In the genomic region with DNA sequence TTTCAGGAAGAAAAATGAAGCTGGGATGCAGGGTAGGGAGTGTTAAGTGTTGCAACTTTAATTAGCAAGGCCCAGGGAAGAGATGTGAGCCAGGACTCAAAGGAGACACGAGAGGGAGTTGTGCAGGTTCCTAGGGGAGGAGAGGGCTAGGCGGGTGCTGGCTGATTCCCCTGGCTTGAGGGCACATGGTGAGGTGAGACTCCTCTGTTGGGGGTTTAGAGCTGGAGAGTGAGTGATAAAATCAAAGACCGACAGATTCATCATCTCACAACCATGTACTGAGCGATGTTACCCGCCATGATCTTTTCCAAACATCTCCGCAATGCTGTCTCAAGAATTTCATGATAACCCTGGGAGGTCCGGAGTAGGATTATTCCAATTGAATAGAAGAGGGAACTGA, we compare ENCODE assay signal across 35 cellular contexts.
"Had no signal": no experiment of that assay in that cellular context is flagged by ENCODE, and none has a peak within 500 bp of the region (broad histone marks: within the 10 kb centered on the region; RNA-seq: fewer than 3 reads in every experiment).

No MANE protein-coding gene starts in this region.

- H3K4me1 ChIP-seq: adrenal gland, body of pancreas, esophagus muscularis mucosa, gastroesophageal sphincter had no signal

- ATAC-seq: activated CD4-positive, CD25-positive, alpha-beta regulatory T cell treated with anti-CD3 and anti-CD28 coated beads, Interleukin-2, amount 50 U/mL, for 24 hours; activated CD8-positive, alpha-beta memory T cell treated with anti-CD3 and anti-CD28 coated beads, Interleukin-2, amount 10 ng/mL, durations not matched to agents 7 days and 5 days; activated CD8-positive, alpha-beta T cell treated with anti-CD3 and anti-CD28 coated beads, Interleukin-2, amount 10 ng/mL, durations not matched to agents 7 days and 5 days; activated naive CD8-positive, alpha-beta T cell treated with anti-CD3 and anti-CD28 coated beads, Interleukin-2, amount 50 U/mL, for 24 hours; body of pancreas; effector memory CD8-positive, alpha-beta T cell; gastroesophageal sphincter; T-helper 17 cell had no signal

- H3K36me3 ChIP-seq: adrenal gland, esophagus muscularis mucosa, gastroesophageal sphincter, WERI-Rb-1 had no signal

- H3K27ac Mint-ChIP-seq: activated B cell treated with CpG ODN at 0.5 μM for 24 hours; activated CD4-positive, alpha-beta memory T cell treated with anti-CD3 and anti-CD28 coated beads for 36 hours; activated CD8-positive, alpha-beta memory T cell treated with anti-CD3 and anti-CD28 coated beads, Interleukin-2, amount 10 ng/mL, durations not matched to agents 7 days and 5 days; activated CD8-positive, alpha-beta T cell treated with anti-CD3 and anti-CD28 coated beads, Interleukin-2, amount 10 ng/mL, durations not matched to agents 7 days and 5 days; activated naive CD4-positive, alpha-beta T cell treated with anti-CD3 and anti-CD28 coated beads for 36 hours; activated naive CD4-positive, alpha-beta T cell treated with anti-CD3 and anti-CD28 coated beads, Interleukin-2, amount 50 U/mL, for 24 hours; activated naive CD8-positive, alpha-beta T cell treated with anti-CD3 and anti-CD28 coated beads for 36 hours; activated naive CD8-positive, alpha-beta T cell treated with anti-CD3 and anti-CD28 coated beads, Interleukin-2, amount 50 U/mL, for 24 hours; activated T-helper 1 cell treated with anti-CD3 and anti-CD28 coated beads, Interleukin-12 subunit alpha, Interleukin-12 subunit beta, Interleukin-2, Interleukin-4 antibody, amounts not matched to agents 30 ng/mL and 10 ng/mL and 1 ng/mL, durations not matched to agents 14 hours and 24 hours and 36 hours; activated T-helper 2 cell treated with anti-CD3 and anti-CD28 coated beads, Interferon-gamma antibody, Interleukin-2, Interleukin-4, amounts not matched to agents 10 μg/mL and 5 μg/mL and 100 μg/mL, durations not matched to agents 14 hours and 24 hours and 36 hours; effector memory CD8-positive, alpha-beta T cell; T-helper 17 cell; T-helper 2 cell treated with Interferon-gamma antibody and Interleukin-4, amounts not matched to agents 5 μg/mL and 100 μg/mL, for 36 hours had no signal

- H3K4me1 Mint-ChIP-seq: activated B cell treated with CpG ODN at 0.5 μM for 24 hours; activated CD8-positive, alpha-beta memory T cell treated with anti-CD3 and anti-CD28 coated beads, Interleukin-2, amount 10 ng/mL, durations not matched to agents 7 days and 5 days; activated naive CD4-positive, alpha-beta T cell treated with anti-CD3 and anti-CD28 coated beads, Interleukin-2, amount 50 U/mL, for 24 hours; activated naive CD8-positive, alpha-beta T cell treated with anti-CD3 and anti-CD28 coated beads for 36 hours; activated naive CD8-positive, alpha-beta T cell treated with anti-CD3 and anti-CD28 coated beads, Interleukin-2, amount 50 U/mL, for 24 hours; T-helper 17 cell had no signal

- H3K4me3 ChIP-seq: adrenal gland, body of pancreas, esophagus muscularis mucosa, gastroesophageal sphincter had no signal

- H3K4me3 Mint-ChIP-seq: activated B cell treated with CpG ODN at 0.5 μM for 24 hours; activated CD4-positive, alpha-beta memory T cell treated with anti-CD3 and anti-CD28 coated beads for 36 hours; activated CD8-positive, alpha-beta memory T cell treated with anti-CD3 and anti-CD28 coated beads, Interleukin-2, amount 10 ng/mL, durations not matched to agents 7 days and 5 days; activated CD8-positive, alpha-beta T cell treated with anti-CD3 and anti-CD28 coated beads, Interleukin-2, amount 10 ng/mL, durations not matched to agents 7 days and 5 days; activated naive CD4-positive, alpha-beta T cell treated with anti-CD3 and anti-CD28 coated beads for 36 hours; activated naive CD4-positive, alpha-beta T cell treated with anti-CD3 and anti-CD28 coated beads, Interleukin-2, amount 50 U/mL, for 24 hours; activated naive CD8-positive, alpha-beta T cell treated with anti-CD3 and anti-CD28 coated beads for 36 hours; activated naive CD8-positive, alpha-beta T cell treated with anti-CD3 and anti-CD28 coated beads, Interleukin-2, amount 50 U/mL, for 24 hours; activated T-helper 1 cell treated with anti-CD3 and anti-CD28 coated beads, Interleukin-12 subunit alpha, Interleukin-12 subunit beta, Interleukin-2, Interleukin-4 antibody, amounts not matched to agents 30 ng/mL and 10 ng/mL and 1 ng/mL, durations not matched to agents 14 hours and 24 hours and 36 hours; effector memory CD8-positive, alpha-beta T cell; T-helper 17 cell; T-helper 2 cell treated with Interferon-gamma antibody and Interleukin-4, amounts not matched to agents 5 μg/mL and 100 μg/mL, for 36 hours had no signal

- FAIRE-seq: colon had no signal

- H3K36me3 Mint-ChIP-seq: activated CD4-positive, alpha-beta memory T cell treated with anti-CD3 and anti-CD28 coated beads for 36 hours; activated CD8-positive, alpha-beta memory T cell treated with anti-CD3 and anti-CD28 coated beads, Interleukin-2, amount 10 ng/mL, durations not matched to agents 7 days and 5 days; activated naive CD4-positive, alpha-beta T cell treated with anti-CD3 and anti-CD28 coated beads, Interleukin-2, amount 50 U/mL, for 24 hours; activated naive CD8-positive, alpha-beta T cell treated with anti-CD3 and anti-CD28 coated beads for 36 hours had no signal

- H3K9me3 ChIP-seq: adrenal gland, body of pancreas, esophagus muscularis mucosa, gastroesophageal sphincter had no signal

- H3K27me3 ChIP-seq: adrenal gland, body of pancreas had no signal

- H3K9me3 Mint-ChIP-seq: activated B cell treated with CpG ODN at 0.5 μM for 24 hours; activated CD4-positive, alpha-beta memory T cell treated with anti-CD3 and anti-CD28 coated beads for 36 hours; activated naive CD4-positive, alpha-beta T cell treated with anti-CD3 and anti-CD28 coated beads for 36 hours; activated naive CD4-positive, alpha-beta T cell treated with anti-CD3 and anti-CD28 coated beads, Interleukin-2, amount 50 U/mL, for 24 hours; activated naive CD8-positive, alpha-beta T cell treated with anti-CD3 and anti-CD28 coated beads for 36 hours; activated naive CD8-positive, alpha-beta T cell treated with anti-CD3 and anti-CD28 coated beads, Interleukin-2, amount 50 U/mL, for 24 hours; activated T-helper 1 cell treated with anti-CD3 and anti-CD28 coated beads, Interleukin-12 subunit alpha, Interleukin-12 subunit beta, Interleukin-2, Interleukin-4 antibody, amounts not matched to agents 30 ng/mL and 10 ng/mL and 1 ng/mL, durations not matched to agents 14 hours and 24 hours and 36 hours; activated T-helper 2 cell treated with anti-CD3 and anti-CD28 coated beads, Interferon-gamma antibody, Interleukin-2, Interleukin-4, amounts not matched to agents 10 μg/mL and 5 μg/mL and 100 μg/mL, durations not matched to agents 14 hours and 24 hours and 36 hours; effector memory CD8-positive, alpha-beta T cell; T-helper 2 cell treated with Interferon-gamma antibody and Interleukin-4, amounts not matched to agents 5 μg/mL and 100 μg/mL, for 36 hours had no signal

- H3K27ac ChIP-seq: adrenal gland, body of pancreas, esophagus muscularis mucosa, gastroesophageal sphincter, WERI-Rb-1 had no signal

- DNase-seq: activated B cell treated with CpG ODN at 0.5 μM for 24 hours; activated CD4-positive, alpha-beta memory T cell treated with anti-CD3 and anti-CD28 coated beads for 36 hours; activated CD4-positive, alpha-beta T cell treated with anti-CD3 and anti-CD28 coated beads for 48 hours; activated CD8-positive, alpha-beta memory T cell treated with anti-CD3 and anti-CD28 coated beads, Interleukin-2, amount 10 ng/mL, durations not matched to agents 7 days and 5 days; activated CD8-positive, alpha-beta memory T cell treated with anti-CD3 and anti-CD28 coated beads, Interleukin-2, amount 50 U/mL, for 4 hours; activated CD8-positive, alpha-beta T cell treated with anti-CD3 and anti-CD28 coated beads, Interleukin-2, amount 10 ng/mL, durations not matched to agents 7 days and 5 days; activated effector memory CD4-positive, alpha-beta T cell treated with anti-CD3 and anti-CD28 coated beads, Interleukin-2, amount 50 U/mL, for 16 hours; activated naive CD4-positive, alpha-beta T cell treated with anti-CD3 and anti-CD28 coated beads for 36 hours; activated naive CD8-positive, alpha-beta T cell treated with anti-CD3 and anti-CD28 coated beads for 36 hours; activated naive CD8-positive, alpha-beta T cell treated with anti-CD3 and anti-CD28 coated beads, Interleukin-2, amount 50 U/mL, for 24 hours; activated T-cell treated with anti-CD3 and anti-CD28 coated beads, Interleukin-2, amount 50 U/mL, for 1 hour; activated T-cell treated with anti-CD3 and anti-CD28 coated beads, Interleukin-2, amount 50 U/mL, for 48 hours; adrenal gland; amygdala; aorta; body of pancreas; caudate nucleus; cortex of kidney; dermis blood vessel endothelial cell; effector CD4-positive, alpha-beta T cell; effector memory CD8-positive, alpha-beta T cell; erythroblast; foreskin melanocyte; T-helper 1 cell; T-helper 17 cell; T1000; WERI-Rb-1 had no signal
